ENCODE assay signal across 31 cellular contexts in genomic region chr5:170848033-170848432, GRCh38. TPM values are rescaled to one million over a fixed set of nuclear protein-coding genes. Genes with fewer than 3 reads are reported as not detected.
A peak's percentile ranks its signal among the peaks of the same experiment; 100 is the strongest.
DNase-seq lines count a peak whose midpoint lies in the region; ATAC-seq and TF ChIP-seq lines count a peak whose summit lies in the region.
"Had no signal": no experiment of that assay in that cellular context is flagged by ENCODE, and none has a peak within 500 bp of the region (broad histone marks: within the 10 kb centered on the region; RNA-seq: fewer than 3 reads in every experiment).

No MANE protein-coding gene starts in this region.

- TF ChIP-seq CTCF in PC-9 (conservative IDR thresholded peaks at IDR 0.05) (no peak), lung (IDR thresholded peaks at IDR 0.05; ENCODE audit: control extremely low read depth, extremely low read depth) (no peak)

- peaks cover 15% of the 10 kb centered on the region for H3F3A ChIP-seq in PC-9 (ENCODE audit: insufficient read depth, low read depth)

- 61 to 83% methylated on average over 5 of the region's 5 CpGs for WGBS in lung, 2 donors

- H3K27me3 ChIP-seq in PC-9 (ENCODE audit: insufficient read depth, low read depth) (no peaks in the 10 kb centered on the region), lung (ENCODE audit: control insufficient read depth, insufficient read depth) (no peaks in the 10 kb centered on the region)
- H3K27me3 ChIP-seq: BLaER1, body of pancreas, SJCRH30, transverse colon had no signal

- H3K4me1 ChIP-seq in PC-9 (replicated peaks; ENCODE audit: insufficient read depth) (peaks cover 18% of the 10 kb centered on the region), lung (ENCODE audit: control insufficient read depth in 2 of 2, insufficient read depth in 2 of 2, low read length in 2 of 2) (no peaks in the 10 kb centered on the region)
- H3K4me1 ChIP-seq: adrenal gland, BLaER1, body of pancreas, heart left ventricle, SJCRH30, transverse colon had no signal

- intact Hi-C loops in PC-9 (cut with micrococcal nuclease; ENCODE audit: unreplicated experiment), result no loop called here

- no peak overlapping the region for H2AFZ ChIP-seq in PC-9

- POLR2A ChIA-PET in PC-9 (lab: Charles Lee; ENCODE audit: unreplicated experiment), result no interaction called here

- peak overlapping the region; percentile 29 for H3K4me2 ChIP-seq in PC-9
- H3K4me2 ChIP-seq: BLaER1 had no signal

- no peaks in the 10 kb centered on the region for H3K79me2 ChIP-seq in PC-9 (ENCODE audit: low read depth)

- no peaks in the 10 kb centered on the region for H3K9me2 ChIP-seq in PC-9 (ENCODE audit: insufficient read depth)

- H3K9me3 ChIP-seq in PC-9 (ENCODE audit: insufficient read depth, low read depth) (no peaks in the 10 kb centered on the region; the same call in 1 of the 2 replicates), lung (ENCODE audit: control insufficient read depth in 2 of 2, insufficient read depth in 1 of 2, low read length in 1 of 2) (no peaks in the 10 kb centered on the region)
- H3K9me3 ChIP-seq: adrenal gland, BLaER1, body of pancreas, heart left ventricle, SJCRH30, transverse colon had no signal

- H3K4me3 ChIP-seq in PC-9, result no peak overlapping the region
- no peak overlapping the region for H3K4me3 ChIP-seq in lung
- H3K4me3 ChIP-seq: adrenal gland, BLaER1, body of pancreas, heart left ventricle, SJCRH30, transverse colon had no signal

- H3K36me3 ChIP-seq in PC-9 (ENCODE audit: low read depth) (no peaks in the 10 kb centered on the region), lung (ENCODE audit: control insufficient read depth in 2 of 2, insufficient read depth in 2 of 2, low read length in 2 of 2) (no peaks in the 10 kb centered on the region)
- H3K36me3 ChIP-seq: adrenal gland, BLaER1, heart left ventricle, SJCRH30, transverse colon had no signal

- H3K27ac ChIP-seq in PC-9 (0 out of 2 replicates have a peak overlapping the region, but pooled peaks have one; percentile 14), lung (ENCODE audit: low read depth in 1 of 2, low read length in 1 of 2) (no peak overlapping the region)
- H3K27ac ChIP-seq: adrenal gland, BLaER1, body of pancreas, heart left ventricle, SJCRH30, transverse colon, VCaP had no signal

- no peaks in the 10 kb centered on the region for H4K20me1 ChIP-seq in PC-9 (ENCODE audit: insufficient read depth)
- H4K20me1 ChIP-seq: BLaER1 had no signal

- peak; percentile 47 for ATAC-seq in lung (ENCODE audit: insufficient read depth, low FRiP score)
- ATAC-seq in GM19395 (IDR thresholded peaks at IDR 0.05; ENCODE audit: unreplicated experiment), result no peak
- ATAC-seq in GM18867 (IDR thresholded peaks at IDR 0.05; ENCODE audit: unreplicated experiment), result no peak
- ATAC-seq in HG03571 (IDR thresholded peaks at IDR 0.05; ENCODE audit: unreplicated experiment), result no peak
- ATAC-seq: activated CD4-positive, alpha-beta T cell treated with anti-CD3 and anti-CD28 coated beads for 36 hours; activated CD8-positive, alpha-beta T cell treated with anti-CD3 and anti-CD28 coated beads for 36 hours; body of pancreas; heart left ventricle; stimulated activated memory B cell treated with anti-CD40 and anti-IgM and Interleukin-4, amounts not matched to agents 10 μg/mL and 1 μg/mL and 100 μg/mL, for 72 hours had no signal

- DNase-seq in EL (peak; percentile 48), PC-9 (peak; percentile 50 to 71), fibroblast of gingiva (ENCODE audit: low read depth) (peak; percentile 15), lung (ENCODE audit: low spot score) (no peak), D341Med (ENCODE audit: low spot score) (no peak)
- DNase-seq: ACHN; activated CD4-positive, alpha-beta T cell treated with anti-CD3 and anti-CD28 coated beads for 36 hours; activated CD8-positive, alpha-beta memory T cell treated with anti-CD3 and anti-CD28 coated beads, Interleukin-2, amount 50 U/mL, for 48 hours; activated CD8-positive, alpha-beta T cell treated with anti-CD3 and anti-CD28 coated beads for 36 hours; activated naive CD4-positive, alpha-beta T cell treated with anti-CD3 and anti-CD28 coated beads for 36 hours; adrenal gland; body of pancreas; COR-L47; DND-41; effector CD4-positive, alpha-beta T cell; H9; heart left ventricle; NCI-H146; NCI-H774; nephron progenitor cell; SJCRH30; T-helper 9 cell; transverse colon had no signal

- CTCF ChIA-PET in PC-9 (lab: Charles Lee), result no interaction called here

- no TSS peak for BruUV-seq in PC-9 (replicated peaks; lab: Mats Ljungman, UMichigan)

RNA-seq across cellular contexts. Expression of gene RANBP17, which starts 13.8 kb away (rescaled TPM):
- total RNA-seq in PC-9 (2021) (14.5 and 17.0 TPM in 2 replicates), lung (100 to 1,000 TPM in 1 of 2 donors, 10 to 100 TPM in 1; 16.7 to 130 TPM)
- 1 to 10 TPM; 1.8 to 5.3 TPM for polyA plus RNA-seq in lung
- total RNA-seq: activated CD4-positive, alpha-beta T cell treated with anti-CD3 and anti-CD28 coated beads for 36 hours; activated CD8-positive, alpha-beta T cell treated with anti-CD3 and anti-CD28 coated beads for 36 hours; activated naive CD4-positive, alpha-beta T cell treated with anti-CD3 and anti-CD28 coated beads for 36 hours; activated T-helper 1 cell treated with anti-CD3 and anti-CD28 coated beads, Interleukin-12 subunit alpha, Interleukin-12 subunit beta, Interleukin-2, Interleukin-4 antibody, amounts not matched to agents 30 ng/mL and 10 ng/mL and 1 ng/mL, durations not matched to agents 14 hours and 24 hours and 36 hours had no signal
- polyA plus RNA-seq: IgD-negative memory B cell had no signal

Comparison
In these comparisons a context has a peak if more than half of its experiments do, and no peak if none do; other contexts are left out.
1. DNase-seq: peak in EL (single experiment), PC-9 (2 of 2) and fibroblast of gingiva (single experiment); none in lung (single experiment) and D341Med (single experiment).